20 cellular contexts compared by ENCODE assay signal in the genomic region with DNA sequence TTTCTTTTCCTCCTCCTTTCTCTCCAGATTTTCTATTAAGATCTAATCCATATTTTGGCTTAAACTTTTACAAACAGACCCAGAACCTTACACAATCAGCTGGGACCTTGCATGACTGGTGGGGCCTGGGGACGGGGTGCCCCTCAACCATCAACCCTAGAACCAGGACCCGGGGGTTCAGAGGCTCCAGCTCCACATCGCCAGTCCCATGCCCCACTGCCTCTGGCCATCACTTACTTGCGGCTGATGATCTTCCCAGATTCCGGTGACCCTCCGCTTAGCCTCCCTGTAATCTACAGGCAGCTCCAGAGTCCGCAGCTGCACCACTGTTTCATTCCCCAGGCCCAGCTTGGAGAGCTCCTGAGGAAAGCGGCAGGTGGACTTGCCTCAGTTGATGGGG. TPM values are rescaled to one million over a fixed set of nuclear protein-coding genes. Genes with fewer than 3 reads are reported as not detected.
A peak's percentile ranks its signal among the peaks of the same experiment; 100 is the strongest.
DNase-seq lines count a peak whose midpoint lies in the region; TF ChIP-seq lines count a peak whose summit lies in the region.
"Had no signal": no experiment of that assay in that cellular context is flagged by ENCODE, and none has a peak within 500 bp of the region (broad histone marks: within the 10 kb centered on the region; RNA-seq: fewer than 3 reads in every experiment).

No MANE protein-coding gene starts in this region.

- H3K4me1 ChIP-seq in endodermal cell (ENCODE audit: control insufficient read depth, insufficient read depth, low read length): no peaks in the 10 kb centered on the region
- H3K4me1 ChIP-seq in osteoblast (ENCODE audit: insufficient read depth, low read length): no peaks in the 10 kb centered on the region
- H3K4me1 ChIP-seq: BE2C, BLaER1 had no signal

- TF ChIP-seq CTCF in endodermal cell (conservative IDR thresholded peaks at IDR 0.05) (no peak), osteoblast (IDR thresholded peaks at IDR 0.05; ENCODE audit: extremely low read depth, low read depth, low read length) (no peak)

- H3K27ac ChIP-seq in endodermal cell (ENCODE audit: low read depth, low read length) (no peak overlapping the region), osteoblast (ENCODE audit: low read depth, low read length) (no peak overlapping the region)
- H3K27ac ChIP-seq: BLaER1 had no signal

- H3K4me3 ChIP-seq in H7 (ENCODE audit: insufficient read depth, low read depth, low read length) (no peak overlapping the region), endodermal cell (ENCODE audit: low read length) (no peak overlapping the region), osteoblast (ENCODE audit: insufficient read depth, low read length) (no peak overlapping the region)
- H3K4me3 ChIP-seq: BLaER1, GM12878 had no signal

- H3K4me2 ChIP-seq in osteoblast (ENCODE audit: insufficient read depth, low read length): no peak overlapping the region
- H3K4me2 ChIP-seq: BLaER1 had no signal

- no peak overlapping the region for H3K27ac Mint-ChIP-seq in endodermal cell
- H3K27ac Mint-ChIP-seq: CD14-positive monocyte; CD4-positive, alpha-beta memory T cell; CD4-positive, CD25-positive, alpha-beta regulatory T cell; CD8-positive, alpha-beta memory T cell had no signal

- H3K27me3 ChIP-seq in H7 (ENCODE audit: control insufficient read depth, insufficient read depth, low read length) (no peaks in the 10 kb centered on the region; the same call in 1 of the 2 replicates), endodermal cell (ENCODE audit: control insufficient read depth, insufficient read depth, low read length, poor library complexity, severe bottlenecking) (no peaks in the 10 kb centered on the region), osteoblast (ENCODE audit: insufficient read depth, low read length) (no peaks in the 10 kb centered on the region)
- H3K27me3 ChIP-seq: BE2C, BLaER1 had no signal

- H3K4me3 Mint-ChIP-seq in endodermal cell: no peak overlapping the region
- H3K4me3 Mint-ChIP-seq: CD14-positive monocyte; CD4-positive, alpha-beta memory T cell; CD4-positive, CD25-positive, alpha-beta regulatory T cell; CD8-positive, alpha-beta memory T cell had no signal

- H3K9me3 ChIP-seq in endodermal cell (ENCODE audit: control insufficient read depth, low read length) (no peaks in the 10 kb centered on the region), osteoblast (ENCODE audit: low read depth, low read length) (no peaks in the 10 kb centered on the region)
- H3K9me3 ChIP-seq: BE2C, BLaER1 had no signal

- DNase-seq in H7: peak; percentile 22
- peak; percentile 31 for DNase-seq in endodermal cell
- peak; percentile 13 for DNase-seq in osteoblast (ENCODE audit: insufficient read length, low spot score, missing footprints)
- DNase-seq in G401 (ENCODE audit: low spot score): no peak
- no peak for DNase-seq in D341Med (ENCODE audit: low spot score)
- DNase-seq: 8988T; ACHN; BE2C; C1 segment of cervical spinal cord; CD4-positive, alpha-beta memory T cell; CD4-positive, CD25-positive, alpha-beta regulatory T cell; CD8-positive, alpha-beta memory T cell; COR-L47; DMS79 treated with DMSO at 0.1 percent for 48 hours; GDM1 had no signal

- H3K4me1 Mint-ChIP-seq in endodermal cell: peaks cover under 1% of the 10 kb centered on the region
- H3K4me1 Mint-ChIP-seq: CD14-positive monocyte; CD4-positive, alpha-beta memory T cell; CD4-positive, CD25-positive, alpha-beta regulatory T cell; CD8-positive, alpha-beta memory T cell had no signal

- H3K9ac ChIP-seq in endodermal cell (ENCODE audit: extremely low read depth, low read length, poor library complexity, severe bottlenecking): no peak overlapping the region
- H3K9ac ChIP-seq: BLaER1 had no signal

- H3K36me3 Mint-ChIP-seq in endodermal cell (ENCODE audit: low read depth): no peaks in the 10 kb centered on the region
- H3K36me3 Mint-ChIP-seq: CD14-positive monocyte; CD4-positive, alpha-beta memory T cell had no signal

- H2AFZ ChIP-seq in osteoblast (ENCODE audit: low read length): no peak overlapping the region

- in situ Hi-C loops in G401 (cut with HindIII; ENCODE audit: low sequenced_read_pairs): no loop called here

- WGBS in endodermal cell (ENCODE audit: insufficient coverage in 1 of 2, insufficient read length in 1 of 2), 2 experiments: 92 to 93% methylated on average over 4 to 8 of the region's 8 CpGs

- H3K79me2 ChIP-seq in osteoblast (ENCODE audit: insufficient read depth, low read length): no peaks in the 10 kb centered on the region

- H4K20me1 ChIP-seq in osteoblast (ENCODE audit: insufficient read depth, low read length): no peaks in the 10 kb centered on the region
- H4K20me1 ChIP-seq: BLaER1 had no signal

- H3K36me3 ChIP-seq in H7 (replicated peaks; ENCODE audit: control insufficient read depth, insufficient read depth, low read length): no peaks in the 10 kb centered on the region
- no peaks in the 10 kb centered on the region for H3K36me3 ChIP-seq in endodermal cell (ENCODE audit: control insufficient read depth, insufficient read depth, low read length)
- H3K36me3 ChIP-seq in osteoblast (ENCODE audit: insufficient read depth, low read length): no peaks in the 10 kb centered on the region
- H3K36me3 ChIP-seq: BE2C, BLaER1 had no signal

- peaks cover 2% of the 10 kb centered on the region for H3K27me3 Mint-ChIP-seq in endodermal cell (ENCODE audit: insufficient read depth)
- H3K27me3 Mint-ChIP-seq: CD4-positive, CD25-positive, alpha-beta regulatory T cell had no signal

- H3K9me3 Mint-ChIP-seq in endodermal cell: no peaks in the 10 kb centered on the region
- H3K9me3 Mint-ChIP-seq: CD14-positive monocyte had no signal

RNA-seq across cellular contexts. Expression of a gene that starts 36.8 kb away (rescaled TPM):
- total RNA-seq in H7 (2014; rRNA removed; shearing (Covaris generic)): not detected in 2 replicates
- not detected for total RNA-seq in endodermal cell
- not detected for polyA plus RNA-seq in endodermal cell (2013, experiment 1 of 2)
- polyA plus RNA-seq in endodermal cell (2013, experiment 2 of 2): not detected
- total RNA-seq in osteoblast: not detected in 2 replicates
- 0.51 and 0.68 TPM in 2 replicates for total RNA-seq in G401 (2014; rRNA removed; shearing (Covaris generic))
- total RNA-seq: A673; CD4-positive, alpha-beta memory T cell; CD4-positive, CD25-positive, alpha-beta regulatory T cell; CD8-positive, alpha-beta memory T cell; GM12878 had no signal
- polyA plus RNA-seq: AG04450; CD14-positive monocyte; CD4-positive, alpha-beta memory T cell; CD4-positive, CD25-positive, alpha-beta regulatory T cell; CD8-positive, alpha-beta memory T cell; GM12878 had no signal

Comparison
In these comparisons a context has a peak if more than half of its experiments do, and no peak if none do; other contexts are left out.
1. DNase-seq: peak in H7 (single experiment), endodermal cell (single experiment) and osteoblast (single experiment); none in G401 (single experiment) and D341Med (single experiment).